In the genomic region with DNA sequence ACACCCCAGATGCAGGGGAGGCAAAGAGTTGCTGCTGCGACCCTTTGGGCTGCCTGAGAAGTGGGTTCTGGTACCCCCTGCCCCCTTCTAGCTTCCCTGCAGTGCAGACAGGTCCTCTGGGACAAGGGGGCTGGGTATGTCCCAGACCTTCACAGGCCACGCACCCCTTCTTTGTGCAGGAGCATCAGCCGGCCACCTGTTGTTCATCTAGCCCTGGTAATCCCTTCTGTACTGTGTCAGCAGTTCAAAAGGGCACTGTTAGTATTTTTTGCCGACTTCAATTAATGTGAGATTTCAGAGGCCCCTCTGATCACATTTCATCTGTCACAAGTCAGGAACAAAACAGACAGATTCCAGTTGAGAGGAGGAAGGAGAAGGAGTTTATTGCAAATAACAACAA, we compare ENCODE assay signal across 35 cellular contexts. TPM values are rescaled to one million over a fixed set of nuclear protein-coding genes. Genes with fewer than 3 reads are reported as not detected.
"Had no signal": no experiment of that assay in that cellular context is flagged by ENCODE, and none has a peak within 500 bp of the region (broad histone marks: within the 10 kb centered on the region; RNA-seq: fewer than 3 reads in every experiment).

No MANE protein-coding gene starts in this region.

- H3K4me3 Mint-ChIP-seq: activated CD4-positive, alpha-beta memory T cell treated with anti-CD3 and anti-CD28 coated beads for 36 hours; activated CD4-positive, alpha-beta T cell treated with anti-CD3 and anti-CD28 coated beads, Interleukin-2, amount 10 ng/mL, durations not matched to agents 24 days and 14 days; activated naive CD4-positive, alpha-beta T cell treated with anti-CD3 and anti-CD28 coated beads, Interleukin-2, amount 10 ng/mL, durations not matched to agents 7 days and 5 days; activated naive CD8-positive, alpha-beta T cell treated with anti-CD3 and anti-CD28 coated beads, Interleukin-2, amount 10 ng/mL, durations not matched to agents 7 days and 5 days; activated T-helper 1 cell treated with anti-CD3 and anti-CD28 coated beads, Interleukin-12 subunit alpha, Interleukin-12 subunit beta, Interleukin-2, Interleukin-4 antibody, amounts not matched to agents 30 ng/mL and 10 ng/mL and 1 ng/mL, durations not matched to agents 14 hours and 24 hours and 36 hours; brain; naive B cell; T-helper 17 cell; type B pancreatic cell had no signal

- H3K9me3 Mint-ChIP-seq: activated CD4-positive, alpha-beta memory T cell treated with anti-CD3 and anti-CD28 coated beads for 36 hours; activated naive CD4-positive, alpha-beta T cell treated with anti-CD3 and anti-CD28 coated beads, Interleukin-2, amount 10 ng/mL, durations not matched to agents 7 days and 5 days; activated naive CD8-positive, alpha-beta T cell treated with anti-CD3 and anti-CD28 coated beads, Interleukin-2, amount 10 ng/mL, durations not matched to agents 7 days and 5 days; activated T-helper 1 cell treated with anti-CD3 and anti-CD28 coated beads, Interleukin-12 subunit alpha, Interleukin-12 subunit beta, Interleukin-2, Interleukin-4 antibody, amounts not matched to agents 30 ng/mL and 10 ng/mL and 1 ng/mL, durations not matched to agents 14 hours and 24 hours and 36 hours; naive B cell; type B pancreatic cell had no signal

- H3K9me3 ChIP-seq: ascending aorta, mucosa of descending colon, testis, vagina had no signal

- H3K4me1 ChIP-seq: ascending aorta, parathyroid adenoma, testis, vagina had no signal

- FAIRE-seq: frontal cortex had no signal

- H3K27ac Mint-ChIP-seq: activated CD4-positive, alpha-beta memory T cell treated with anti-CD3 and anti-CD28 coated beads for 36 hours; activated CD4-positive, alpha-beta T cell treated with anti-CD3 and anti-CD28 coated beads, Interleukin-2, amount 10 ng/mL, durations not matched to agents 24 days and 14 days; activated naive CD4-positive, alpha-beta T cell treated with anti-CD3 and anti-CD28 coated beads, Interleukin-2, amount 10 ng/mL, durations not matched to agents 7 days and 5 days; activated naive CD8-positive, alpha-beta T cell treated with anti-CD3 and anti-CD28 coated beads, Interleukin-2, amount 10 ng/mL, durations not matched to agents 7 days and 5 days; activated T-helper 1 cell treated with anti-CD3 and anti-CD28 coated beads, Interleukin-12 subunit alpha, Interleukin-12 subunit beta, Interleukin-2, Interleukin-4 antibody, amounts not matched to agents 30 ng/mL and 10 ng/mL and 1 ng/mL, durations not matched to agents 14 hours and 24 hours and 36 hours; brain; naive B cell; T-helper 17 cell; type B pancreatic cell had no signal

- H3K79me2 ChIP-seq: parathyroid adenoma had no signal

- H2AFZ ChIP-seq: parathyroid adenoma had no signal

- H3K27ac ChIP-seq: ascending aorta, coronary artery, dorsolateral prefrontal cortex, parathyroid adenoma, testis, vagina had no signal

- H3K36me3 Mint-ChIP-seq: activated CD4-positive, alpha-beta memory T cell treated with anti-CD3 and anti-CD28 coated beads for 36 hours; brain; naive B cell; type B pancreatic cell had no signal

- H3K4me3 ChIP-seq: ascending aorta, coronary artery, dorsolateral prefrontal cortex, mucosa of descending colon, testis, vagina had no signal

- DNase-seq: activated CD4-positive, alpha-beta memory T cell treated with anti-CD3 and anti-CD28 coated beads for 36 hours; activated CD4-positive, alpha-beta T cell treated with anti-CD3 and anti-CD28 coated beads, Interleukin-2, amount 10 ng/mL, durations not matched to agents 24 days and 14 days; activated CD4-positive, CD25-positive, alpha-beta regulatory T cell treated with anti-CD3 and anti-CD28 coated beads, Interleukin-2, amount 50 U/mL, for 72 hours; activated CD8-positive, alpha-beta memory T cell treated with anti-CD3 and anti-CD28 coated beads, Interleukin-2, amount 50 U/mL, for 4 hours; activated gamma-delta T cell; activated naive CD4-positive, alpha-beta T cell treated with anti-CD3 and anti-CD28 coated beads, Interleukin-2, amount 10 ng/mL, durations not matched to agents 7 days and 5 days; activated naive CD8-positive, alpha-beta T cell treated with anti-CD3 and anti-CD28 coated beads, Interleukin-2, amount 10 ng/mL, durations not matched to agents 7 days and 5 days; activated T-cell treated with anti-CD3 and anti-CD28 coated beads, Interleukin-2, amount 50 U/mL, for 1 hour; dorsolateral prefrontal cortex; effector memory CD4-positive, alpha-beta T cell; islet precursor cell; left ventricle myocardium superior; mucosa of descending colon; naive B cell; occipital lobe; right cardiac atrium; stimulated activated CD4-positive, alpha-beta T cell treated with anti-CD3 and anti-CD28 coated beads, Interleukin-4, amount 100 ng/mL, for 1 hour; stimulated activated naive CD8-positive, alpha-beta T cell treated with anti-CD3 and anti-CD28 coated beads, Interleukin-15, Interleukin-2, amounts not matched to agents 100 U/mL and 50 U/mL, for 24 hours; T-helper 17 cell; T1000; testis had no signal

- H3K27me3 ChIP-seq: ascending aorta, testis, vagina had no signal

- H3K9ac ChIP-seq: parathyroid adenoma had no signal

- ATAC-seq: left ventricle myocardium superior; mucosa of descending colon; right cardiac atrium; stimulated activated naive CD8-positive, alpha-beta T cell treated with anti-CD3 and anti-CD28 coated beads, Interleukin-15, Interleukin-2, amounts not matched to agents 100 U/mL and 50 U/mL, for 24 hours; T-helper 17 cell had no signal

- H3K27me3 Mint-ChIP-seq: activated CD4-positive, alpha-beta memory T cell treated with anti-CD3 and anti-CD28 coated beads for 36 hours; activated CD4-positive, alpha-beta T cell treated with anti-CD3 and anti-CD28 coated beads, Interleukin-2, amount 10 ng/mL, durations not matched to agents 24 days and 14 days had no signal

- H3K36me3 ChIP-seq: ascending aorta, vagina had no signal

RNA-seq across cellular contexts. Expression of a gene that starts 49.9 kb away (rescaled TPM):
- total RNA-seq: activated CD4-positive, alpha-beta memory T cell treated with anti-CD3 and anti-CD28 coated beads for 36 hours; activated CD4-positive, alpha-beta T cell treated with anti-CD3 and anti-CD28 coated beads, Interleukin-2, amount 10 ng/mL, durations not matched to agents 24 days and 14 days; activated CD8-positive, alpha-beta memory T cell treated with anti-CD3 and anti-CD28 coated beads for 36 hours; activated naive CD8-positive, alpha-beta T cell treated with anti-CD3 and anti-CD28 coated beads, Interleukin-2, amount 10 ng/mL, durations not matched to agents 7 days and 5 days; activated T-helper 1 cell treated with anti-CD3 and anti-CD28 coated beads, Interleukin-12 subunit alpha, Interleukin-12 subunit beta, Interleukin-2, Interleukin-4 antibody, amounts not matched to agents 30 ng/mL and 10 ng/mL and 1 ng/mL, durations not matched to agents 14 hours and 24 hours and 36 hours; ascending aorta; epithelial cell of proximal tubule; lung microvascular endothelial cell; mesenteric fat pad; mucosa of descending colon; pulmonary artery endothelial cell; right cardiac atrium; T-helper 17 cell; vagina had no signal
- polyA plus RNA-seq: neural cell had no signal
